Comparison of ENCODE assay signal across 8 cellular contexts in the genomic region with DNA sequence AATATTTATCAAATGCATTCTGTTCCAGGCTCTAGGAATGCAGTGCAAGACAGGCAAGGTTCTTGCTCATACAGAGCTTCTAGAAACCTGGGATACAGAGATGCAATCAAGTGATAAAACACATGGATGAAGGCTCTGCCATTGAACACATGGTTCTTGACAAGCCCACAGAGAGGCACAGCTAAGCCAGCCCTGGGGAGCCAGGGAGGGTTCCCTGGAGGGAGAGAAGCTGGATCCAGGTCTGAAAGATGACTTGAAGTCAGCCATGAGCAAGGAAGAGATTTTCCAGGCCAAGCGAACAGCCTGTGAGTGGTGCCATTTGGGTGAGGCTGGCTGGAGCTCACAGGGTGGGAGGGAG.
DNase-seq lines count a peak whose midpoint lies in the region; ATAC-seq and TF ChIP-seq lines count a peak whose summit lies in the region.

No MANE protein-coding gene starts in this region.

- DNase-seq in heart left ventricle (peak in 1 of 5 donors; percentile 14), cardiac septum (ENCODE audit: low spot score) (no peak), mucosa of descending colon (peak in 1 of 3 donors; percentile 53), vagina (ENCODE audit: extremely low spot score in 2 of 2) (no peak), NOMO-1 (lab: John Stamatoyannopoulos, UW; ENCODE audit: unreplicated experiment in 2 of 2) (no peak), NCI-H2107 (lab: John Stamatoyannopoulos, UW) (no peak)
- DNase-seq in central memory CD8-positive, alpha-beta T cell (ENCODE audit: low spot score in 2 of 2) = no peak

- intact Hi-C loops in heart left ventricle (cut with DNase I) = loop anchor here in 3 of 10 donors (5.0 kb wide), 2 partner anchors 45 to 50 kb away; no protein-coding TSS in a partner anchor
- intact Hi-C loops in cardiac septum (cut with DNase I) = no loop called here
- intact Hi-C loops in mucosa of descending colon (cut with DNase I, micrococcal nuclease) = no loop called here
- intact Hi-C loops in vagina (cut with DNase I) = loop anchor here (5.0 kb wide), 1 partner anchor 40 kb away; no protein-coding TSS in a partner anchor

- peak overlapping the region; percentile 98 for H3K27ac Mint-ChIP-seq in central memory CD8-positive, alpha-beta T cell (ENCODE audit: low read depth)

- H3K27ac ChIP-seq in heart left ventricle (peak overlapping the region; percentile 56 to 99 (median 88)), vagina (peak overlapping the region; percentile 90)

- H3K27me3 ChIP-seq in heart left ventricle (no peaks in the 10 kb centered on the region), vagina (no peaks in the 10 kb centered on the region)

- H3K4me3 Mint-ChIP-seq in central memory CD8-positive, alpha-beta T cell = peak overlapping the region; percentile 71

- 50 to 91% (median 77%) methylated on average over 1 of the region's 1 CpG for WGBS in heart left ventricle, 4 donors

- ATAC-seq in heart left ventricle (no peak), mucosa of descending colon (peak; percentile 2), HG03135 (IDR thresholded peaks at IDR 0.05; ENCODE audit: unreplicated experiment) (no peak)
- no peak for ATAC-seq in central memory CD8-positive, alpha-beta T cell (replicated peaks; ENCODE audit: extremely low read depth, poor library complexity, severe bottlenecking)

- TF ChIP-seq POLR2A in heart left ventricle (IDR thresholded peaks at IDR 0.05) = no peak
- no peak for TF ChIP-seq POLR2A in vagina (IDR thresholded peaks at IDR 0.05)

- no peaks in the 10 kb centered on the region for H3K27me3 Mint-ChIP-seq in central memory CD8-positive, alpha-beta T cell

- H3K4me3 ChIP-seq in heart left ventricle = peak overlapping the region; percentile 8 to 68 (median 51)
- no peak overlapping the region for H3K4me3 ChIP-seq in mucosa of descending colon
- H3K4me3 ChIP-seq in vagina = peak overlapping the region; percentile 29 to 45

- TF ChIP-seq CTCF in heart left ventricle (IDR thresholded peaks at IDR 0.05) = no peak
- TF ChIP-seq CTCF in mucosa of descending colon (IDR thresholded peaks at IDR 0.05) = no peak
- no peak for TF ChIP-seq CTCF in vagina (IDR thresholded peaks at IDR 0.05)

- peaks cover 75% of the 10 kb centered on the region for H3K4me1 Mint-ChIP-seq in central memory CD8-positive, alpha-beta T cell

- no peaks in the 10 kb centered on the region for H3K9me3 Mint-ChIP-seq in central memory CD8-positive, alpha-beta T cell

- no peaks in the 10 kb centered on the region for H3K9me3 ChIP-seq in heart left ventricle
- no peaks in the 10 kb centered on the region for H3K9me3 ChIP-seq in mucosa of descending colon
- no peaks in the 10 kb centered on the region for H3K9me3 ChIP-seq in vagina

- H3K36me3 ChIP-seq in heart left ventricle (no peaks in the 10 kb centered on the region), mucosa of descending colon (ENCODE audit: low read depth) (no peaks in the 10 kb centered on the region), vagina (no peaks in the 10 kb centered on the region)

- peaks cover 0 to 51% (median 21%) of the 10 kb centered on the region in 12 donors for H3K4me1 ChIP-seq in heart left ventricle
- peaks cover 29% of the 10 kb centered on the region for H3K4me1 ChIP-seq in mucosa of descending colon (ENCODE audit: low read depth)
- peaks cover 56% of the 10 kb centered on the region for H3K4me1 ChIP-seq in vagina

- H3K36me3 Mint-ChIP-seq in central memory CD8-positive, alpha-beta T cell (ENCODE audit: insufficient read depth) = peaks cover 12% of the 10 kb centered on the region
